ENCODE assay signal across 27 cellular contexts in the genomic region with DNA sequence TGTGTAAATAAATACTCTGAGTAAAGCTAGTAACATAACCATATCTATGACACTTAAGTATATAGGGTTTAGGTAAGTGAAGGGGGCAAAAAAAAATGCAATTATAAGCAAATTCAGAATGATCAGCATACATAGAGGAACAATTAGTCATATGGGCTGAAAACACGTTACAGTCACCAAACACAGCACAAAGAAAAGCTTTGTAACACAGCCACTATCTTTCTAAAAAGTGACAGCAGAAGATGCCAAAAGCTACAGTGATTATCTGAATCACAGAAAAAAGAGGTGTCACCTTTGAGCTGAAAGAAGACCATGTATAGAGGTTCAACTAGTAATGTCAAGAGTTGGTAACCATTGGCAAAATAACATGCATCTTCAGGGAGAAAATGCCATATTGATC.
"Had no signal": no experiment of that assay in that cellular context is flagged by ENCODE, and none has a peak within 500 bp of the region (broad histone marks: within the 10 kb centered on the region; RNA-seq: fewer than 3 reads in every experiment).

No MANE protein-coding gene starts in this region.

- H3K9me3 ChIP-seq: ovary, prostate gland, testis, thyroid gland, transverse colon, upper lobe of left lung, vagina had no signal

- DNase-seq: hypothalamus; immature natural killer cell; kidney; left colon; left lung; naive B cell; natural killer cell; nephron progenitor cell; ovary; posterior cingulate gyrus; retina; right cardiac atrium; stimulated activated CD4-positive, alpha-beta T cell treated with anti-CD3 and anti-CD28 coated beads, Interleukin-12 subunit alpha, Interleukin-12 subunit beta, amount 100 ng/mL, for 4 hours; stimulated activated CD4-positive, alpha-beta T cell treated with anti-CD3 and anti-CD28 coated beads, Interleukin-15, amount 100 ng/mL, for 24 hours; stimulated activated CD4-positive, alpha-beta T cell treated with anti-CD3 and anti-CD28 coated beads, Interleukin-2, amount 100 ng/mL, for 24 hours; stimulated activated CD4-positive, alpha-beta T cell treated with anti-CD3 and anti-CD28 coated beads, Interleukin-4, amount 100 ng/mL, for 1 hour; stimulated activated naive CD4-positive, alpha-beta T cell; testis; thyroid gland; transverse colon; upper lobe of left lung had no signal

- H3K4me1 ChIP-seq: left lung, prostate gland, testis, thyroid gland, transverse colon, upper lobe of left lung, vagina had no signal

- H3K27ac ChIP-seq: left lung, ovary, prostate gland, skin epidermis, testis, thyroid gland, transverse colon, upper lobe of left lung, vagina had no signal

- ATAC-seq: left colon, left lung, natural killer cell, right cardiac atrium, sciatic nerve had no signal

- FAIRE-seq: islet of Langerhans had no signal

- H3K4me3 ChIP-seq: left lung, lung, ovary, prostate gland, skin epidermis, testis, thyroid gland, transverse colon, upper lobe of left lung, vagina had no signal

- H3K36me3 ChIP-seq: left lung, ovary, prostate gland, thyroid gland, transverse colon, upper lobe of left lung, vagina had no signal

- H3K27me3 ChIP-seq: left lung, ovary, testis, thyroid gland, transverse colon, upper lobe of left lung, vagina had no signal
